ENCODE assay signal across 8 cellular contexts in the genomic region with DNA sequence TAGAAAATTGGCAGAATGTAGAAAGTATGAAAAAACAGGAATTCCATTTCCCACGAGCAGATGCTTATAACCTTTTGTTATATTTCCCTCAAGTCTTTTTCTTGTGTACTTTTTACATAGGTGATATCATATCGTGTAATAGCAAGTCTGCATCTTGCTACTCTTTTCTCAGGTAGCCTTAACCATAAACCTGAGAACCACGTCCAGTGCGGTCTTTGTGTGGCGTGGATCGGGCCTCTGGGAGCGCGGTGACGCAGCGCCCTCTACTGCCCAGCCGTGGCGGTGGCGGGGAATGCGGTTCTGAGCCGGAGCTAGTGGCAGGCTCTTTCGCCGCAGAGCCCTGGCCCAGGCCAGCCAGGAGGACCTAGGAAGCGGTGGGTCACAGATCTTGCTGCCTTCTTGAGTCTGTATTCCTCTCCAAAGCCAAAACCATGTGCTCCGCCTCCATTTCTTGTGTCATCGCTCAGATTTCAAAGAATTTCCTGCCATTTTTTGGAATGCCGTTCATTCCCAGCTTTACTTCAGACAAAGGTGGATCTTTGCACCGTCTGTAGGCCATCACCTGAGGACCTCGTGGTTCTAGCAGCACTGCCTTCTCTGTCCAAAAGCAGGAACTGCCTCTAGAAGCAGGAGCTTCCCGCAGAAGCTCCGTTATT.
DNase-seq lines count a peak whose midpoint lies in the region; ATAC-seq and TF ChIP-seq lines count a peak whose summit lies in the region.

No MANE protein-coding gene starts in this region.

- CTCF ChIA-PET in activated CD8-positive, alpha-beta memory T cell treated with anti-CD3 and anti-CD28 coated beads, Interleukin-2, amount 10 ng/mL, durations not matched to agents 7 days and 5 days (lab: Charles Lee) = interaction anchor here (0.5 to 7.9 kb wide), 40 partner anchors 9 to 991 kb away, joined by 3 to 107 read pairs (median 5); partner anchors contain the start of genes MAPKAP1 and MVB12B

- ATAC-seq in activated CD8-positive, alpha-beta memory T cell treated with anti-CD3 and anti-CD28 coated beads, Interleukin-2, amount 10 ng/mL, durations not matched to agents 7 days and 5 days = peak; percentile 25
- no peak for ATAC-seq in GM21528 (IDR thresholded peaks at IDR 0.05; ENCODE audit: low FRiP score, unreplicated experiment)

- H3K9me3 Mint-ChIP-seq in activated CD8-positive, alpha-beta memory T cell treated with anti-CD3 and anti-CD28 coated beads, Interleukin-2, amount 10 ng/mL, durations not matched to agents 7 days and 5 days (ENCODE audit: low read depth) = no peaks in the 10 kb centered on the region
- H3K9me3 Mint-ChIP-seq in endothelial cell (ENCODE audit: unreplicated experiment) = no peaks in the 10 kb centered on the region

- H3K4me1 Mint-ChIP-seq in activated CD8-positive, alpha-beta memory T cell treated with anti-CD3 and anti-CD28 coated beads, Interleukin-2, amount 10 ng/mL, durations not matched to agents 7 days and 5 days = peaks cover 84% of the 10 kb centered on the region
- H3K4me1 Mint-ChIP-seq in endothelial cell (ENCODE audit: unreplicated experiment) = peaks cover 26% of the 10 kb centered on the region

- peaks cover 41% of the 10 kb centered on the region for H3K36me3 Mint-ChIP-seq in activated CD8-positive, alpha-beta memory T cell treated with anti-CD3 and anti-CD28 coated beads, Interleukin-2, amount 10 ng/mL, durations not matched to agents 7 days and 5 days
- peaks cover 4% of the 10 kb centered on the region for H3K36me3 Mint-ChIP-seq in endothelial cell (ENCODE audit: low read depth, unreplicated experiment)

- H3K4me3 Mint-ChIP-seq in activated CD8-positive, alpha-beta memory T cell treated with anti-CD3 and anti-CD28 coated beads, Interleukin-2, amount 10 ng/mL, durations not matched to agents 7 days and 5 days = no peak overlapping the region
- no peak overlapping the region for H3K4me3 Mint-ChIP-seq in endothelial cell (ENCODE audit: unreplicated experiment)

- H3K27ac Mint-ChIP-seq in activated CD8-positive, alpha-beta memory T cell treated with anti-CD3 and anti-CD28 coated beads, Interleukin-2, amount 10 ng/mL, durations not matched to agents 7 days and 5 days = peak overlapping the region; percentile 84
- H3K27ac Mint-ChIP-seq in endothelial cell (ENCODE audit: unreplicated experiment) = no peak overlapping the region

- DNase-seq in NCI-H510A treated with DMSO at 0.1 percent for 48 hours (lab: John Stamatoyannopoulos, UW) (peak; percentile 88), NCI-H510A (lab: John Stamatoyannopoulos, UW) (no peak), NCI-H748 (lab: John Stamatoyannopoulos, UW; ENCODE audit: unreplicated experiment) (peak; percentile 69), endothelial cell (ENCODE audit: low spot score) (peak; percentile 93), middle frontal gyrus (ENCODE audit: extremely low spot score, low spot score) (peak; percentile 81)
- peak; percentile 82 for DNase-seq in activated CD8-positive, alpha-beta memory T cell treated with anti-CD3 and anti-CD28 coated beads, Interleukin-2, amount 10 ng/mL, durations not matched to agents 7 days and 5 days
- DNase-seq in stimulated activated CD8-positive, alpha-beta memory T cell treated with anti-CD3 and anti-CD28 coated beads, Interleukin-4, amount 100 ng/mL, for 4 hours (ENCODE audit: low read depth in 2 of 2, low spot score in 1 of 2) = peak; percentile 43 to 50

- H3K27me3 Mint-ChIP-seq in activated CD8-positive, alpha-beta memory T cell treated with anti-CD3 and anti-CD28 coated beads, Interleukin-2, amount 10 ng/mL, durations not matched to agents 7 days and 5 days = no peaks in the 10 kb centered on the region
- no peaks in the 10 kb centered on the region for H3K27me3 Mint-ChIP-seq in endothelial cell (ENCODE audit: unreplicated experiment)

- peak; percentile 96 for TF ChIP-seq CTCF in endothelial cell (IDR thresholded peaks at IDR 0.05; ENCODE audit: unreplicated experiment)
